ENCODE assay signal across 8 cellular contexts in the genomic region with DNA sequence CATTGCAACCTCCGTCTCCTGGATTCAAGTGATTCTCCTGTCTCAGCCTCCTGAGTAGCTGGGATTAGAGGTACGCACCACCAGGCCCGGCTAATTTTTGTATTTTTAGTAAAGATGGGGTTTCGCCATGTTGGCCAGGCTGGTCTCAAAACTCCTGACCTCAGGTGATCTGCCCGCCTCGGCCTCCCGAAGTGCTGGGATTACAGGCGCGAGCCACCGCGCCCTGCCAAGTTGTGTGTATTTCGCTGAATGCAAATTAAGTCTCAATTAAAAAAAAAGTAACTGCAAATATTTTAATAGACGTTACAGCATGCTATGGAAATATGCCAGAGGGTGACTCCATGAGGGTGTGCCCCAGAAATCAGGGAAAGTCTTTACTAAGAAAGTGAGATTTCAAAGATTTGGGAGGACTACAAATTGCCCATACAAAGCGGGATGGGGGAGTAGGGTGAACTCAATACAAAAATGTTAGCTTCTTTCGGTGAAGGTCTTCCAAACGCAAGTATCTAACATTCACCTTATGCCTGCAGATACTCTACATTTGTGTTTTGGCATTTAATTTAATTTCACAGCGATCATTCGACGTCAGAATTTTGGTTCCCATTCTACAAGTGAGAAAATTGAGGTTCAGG.
DNase-seq lines count a peak whose midpoint lies in the region; ATAC-seq, FAIRE-seq and TF ChIP-seq lines count a peak whose summit lies in the region.

No MANE protein-coding gene starts in this region.

- H3K9me3 Mint-ChIP-seq in activated CD4-positive, alpha-beta T cell treated with anti-CD3 and anti-CD28 coated beads for 36 hours (ENCODE audit: low read depth) = no peaks in the 10 kb centered on the region
- no peaks in the 10 kb centered on the region for H3K9me3 Mint-ChIP-seq in activated naive CD8-positive, alpha-beta T cell treated with anti-CD3 and anti-CD28 coated beads, Interleukin-2, amount 10 ng/mL, durations not matched to agents 7 days and 5 days

- 55 to 70% methylated on average over 19 of the region's 19 CpGs for WGBS in testis, 2 donors

- H3K27ac ChIP-seq in kidney (ENCODE audit: low read depth in 2 of 2, low read length in 2 of 2) = peak overlapping the region; percentile 43 to 86
- peak overlapping the region; percentile 56 to 60 for H3K27ac ChIP-seq in testis

- CTCF ChIA-PET in activated CD4-positive, alpha-beta T cell treated with anti-CD3 and anti-CD28 coated beads for 36 hours (lab: Charles Lee) = no interaction called here

- TF ChIP-seq CTCF in kidney (IDR thresholded peaks at IDR 0.05; ENCODE audit: borderline replicate concordance, extremely low read depth, insufficient read depth) (no peak), testis (IDR thresholded peaks at IDR 0.05) (no peak)

- H3K4me1 ChIP-seq in kidney (ENCODE audit: control insufficient read depth in 1 of 2, insufficient read depth in 1 of 2, low read depth in 1 of 2, low read length in 2 of 2) = no peaks in the 10 kb centered on the region
- H3K4me1 ChIP-seq in testis = peaks cover 6% of the 10 kb centered on the region

- peaks cover 8% of the 10 kb centered on the region for H3K4me1 Mint-ChIP-seq in activated CD4-positive, alpha-beta T cell treated with anti-CD3 and anti-CD28 coated beads for 36 hours
- H3K4me1 Mint-ChIP-seq in activated naive CD8-positive, alpha-beta T cell treated with anti-CD3 and anti-CD28 coated beads, Interleukin-2, amount 10 ng/mL, durations not matched to agents 7 days and 5 days = peaks cover 4% of the 10 kb centered on the region

- no peak for TF ChIP-seq POLR2A in testis (IDR thresholded peaks at IDR 0.05)

- H3K9ac ChIP-seq in kidney (ENCODE audit: low read length in 2 of 2) = peak overlapping the region; percentile 37 to 84

- H3K4me3 ChIP-seq in kidney (ENCODE audit: low read length in 2 of 2) (peak overlapping the region; percentile 35 to 64), testis (peak overlapping the region; percentile 63 to 70)

- H3K27ac Mint-ChIP-seq in activated CD4-positive, alpha-beta T cell treated with anti-CD3 and anti-CD28 coated beads for 36 hours = no peak overlapping the region
- no peak overlapping the region for H3K27ac Mint-ChIP-seq in activated naive CD8-positive, alpha-beta T cell treated with anti-CD3 and anti-CD28 coated beads, Interleukin-2, amount 10 ng/mL, durations not matched to agents 7 days and 5 days

- no peak for FAIRE-seq in kidney (lab: Jason Lieb, UNC)

- H3K36me3 Mint-ChIP-seq in activated CD4-positive, alpha-beta T cell treated with anti-CD3 and anti-CD28 coated beads for 36 hours (ENCODE audit: low read depth) = no peaks in the 10 kb centered on the region
- H3K36me3 Mint-ChIP-seq in activated naive CD8-positive, alpha-beta T cell treated with anti-CD3 and anti-CD28 coated beads, Interleukin-2, amount 10 ng/mL, durations not matched to agents 7 days and 5 days = no peaks in the 10 kb centered on the region

- no peaks in the 10 kb centered on the region for H3K36me3 ChIP-seq in kidney (ENCODE audit: control insufficient read depth in 1 of 2, insufficient read depth in 2 of 2, low read length in 2 of 2)
- no peaks in the 10 kb centered on the region for H3K36me3 ChIP-seq in testis (ENCODE audit: low read depth, missing control alignments)

- no peak for DNase-seq in activated CD4-positive, alpha-beta T cell treated with anti-CD3 and anti-CD28 coated beads for 36 hours
- DNase-seq in activated CD4-positive, alpha-beta T cell treated with anti-CD3 and anti-CD28 coated beads for 48 hours = no peak
- DNase-seq in activated naive CD8-positive, alpha-beta T cell treated with anti-CD3 and anti-CD28 coated beads, Interleukin-2, amount 10 ng/mL, durations not matched to agents 7 days and 5 days = no peak
- DNase-seq in kidney (peak; percentile 52), testis (no peak), activated gamma-delta T cell (lab: John Stamatoyannopoulos, UW) (no peak), GF-D8 (lab: John Stamatoyannopoulos, UW) (no peak)

- no peaks in the 10 kb centered on the region for H3K27me3 ChIP-seq in testis

- H3K27me3 Mint-ChIP-seq in activated CD4-positive, alpha-beta T cell treated with anti-CD3 and anti-CD28 coated beads for 36 hours = no peaks in the 10 kb centered on the region
- peaks cover 15% of the 10 kb centered on the region for H3K27me3 Mint-ChIP-seq in activated naive CD8-positive, alpha-beta T cell treated with anti-CD3 and anti-CD28 coated beads, Interleukin-2, amount 10 ng/mL, durations not matched to agents 7 days and 5 days

- POLR2A ChIA-PET in activated CD4-positive, alpha-beta T cell treated with anti-CD3 and anti-CD28 coated beads for 36 hours (lab: Charles Lee) = interaction anchor here (0.6 kb wide), 1 partner anchor 154 kb away, joined by 3 read pairs; no protein-coding TSS in a partner anchor
- POLR2A ChIA-PET in activated naive CD8-positive, alpha-beta T cell treated with anti-CD3 and anti-CD28 coated beads, Interleukin-2, amount 10 ng/mL, durations not matched to agents 7 days and 5 days (lab: Charles Lee) = interaction anchor here (0.7 to 1.4 kb wide), 3 partner anchors 9 to 143 kb away, joined by 3 read pairs; a partner anchor contains a TSS

- intact Hi-C loops in activated CD4-positive, alpha-beta T cell treated with anti-CD3 and anti-CD28 coated beads for 36 hours (cut with DNase I, micrococcal nuclease) = loop anchor here in 1 of 2 experiments (2.0 kb wide), 1 partner anchor 259 kb away; a partner anchor contains a TSS
- intact Hi-C loops in kidney (cut with DNase I) = no loop called here
- intact Hi-C loops in testis (cut with DNase I; ENCODE audit: low total_unique reads) = no loop called here

- H3K9me3 ChIP-seq in kidney (ENCODE audit: control insufficient read depth in 1 of 2, low read length in 2 of 2) (no peaks in the 10 kb centered on the region), testis (no peaks in the 10 kb centered on the region)

- H3K4me3 Mint-ChIP-seq in activated CD4-positive, alpha-beta T cell treated with anti-CD3 and anti-CD28 coated beads for 36 hours = peak overlapping the region; percentile 88
- H3K4me3 Mint-ChIP-seq in activated naive CD8-positive, alpha-beta T cell treated with anti-CD3 and anti-CD28 coated beads, Interleukin-2, amount 10 ng/mL, durations not matched to agents 7 days and 5 days = peak overlapping the region; percentile 68

- no peak for ATAC-seq in activated CD4-positive, alpha-beta T cell treated with anti-CD3 and anti-CD28 coated beads for 36 hours
- ATAC-seq in activated naive CD8-positive, alpha-beta T cell treated with anti-CD3 and anti-CD28 coated beads, Interleukin-2, amount 10 ng/mL, durations not matched to agents 7 days and 5 days (ENCODE audit: low read depth) = no peak
- ATAC-seq in GM19023 (IDR thresholded peaks at IDR 0.05; ENCODE audit: unreplicated experiment) = no peak
